In the genomic region with DNA sequence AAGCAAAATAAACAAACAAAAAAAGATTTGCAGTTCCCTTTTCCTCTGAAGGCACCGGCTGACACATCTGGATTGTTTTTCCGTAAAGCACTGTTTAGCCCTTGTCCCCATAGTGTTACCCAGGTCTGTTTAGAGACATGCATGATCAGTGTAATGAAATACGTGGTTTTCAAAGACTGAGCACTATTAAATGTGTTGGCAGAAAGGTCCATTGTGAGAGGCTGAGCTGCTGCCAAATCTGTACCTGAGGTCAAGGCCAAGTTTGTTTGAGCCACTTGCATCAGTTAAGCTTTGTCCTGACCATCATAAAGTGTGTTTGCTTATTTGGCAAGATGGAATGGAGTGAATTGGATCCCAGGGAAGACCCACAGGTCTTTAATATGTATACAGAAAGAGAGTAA, we compare ENCODE assay signal across 1 cellular context.
A peak's percentile ranks its signal among the peaks of the same experiment; 100 is the strongest.
TF ChIP-seq lines count a peak whose summit lies in the region.

No MANE protein-coding gene starts in this region.

TF ChIP-seq in HepG2, 621 proteins besides CTCF, POLR2A, EP300 and RAD21 (continued from another document and continues in another):
- no peak for TF ChIP-seq TP53 (CRISPR knock-in tag; conservative IDR thresholded peaks at IDR 0.05)
- TF ChIP-seq, protein P1, sequence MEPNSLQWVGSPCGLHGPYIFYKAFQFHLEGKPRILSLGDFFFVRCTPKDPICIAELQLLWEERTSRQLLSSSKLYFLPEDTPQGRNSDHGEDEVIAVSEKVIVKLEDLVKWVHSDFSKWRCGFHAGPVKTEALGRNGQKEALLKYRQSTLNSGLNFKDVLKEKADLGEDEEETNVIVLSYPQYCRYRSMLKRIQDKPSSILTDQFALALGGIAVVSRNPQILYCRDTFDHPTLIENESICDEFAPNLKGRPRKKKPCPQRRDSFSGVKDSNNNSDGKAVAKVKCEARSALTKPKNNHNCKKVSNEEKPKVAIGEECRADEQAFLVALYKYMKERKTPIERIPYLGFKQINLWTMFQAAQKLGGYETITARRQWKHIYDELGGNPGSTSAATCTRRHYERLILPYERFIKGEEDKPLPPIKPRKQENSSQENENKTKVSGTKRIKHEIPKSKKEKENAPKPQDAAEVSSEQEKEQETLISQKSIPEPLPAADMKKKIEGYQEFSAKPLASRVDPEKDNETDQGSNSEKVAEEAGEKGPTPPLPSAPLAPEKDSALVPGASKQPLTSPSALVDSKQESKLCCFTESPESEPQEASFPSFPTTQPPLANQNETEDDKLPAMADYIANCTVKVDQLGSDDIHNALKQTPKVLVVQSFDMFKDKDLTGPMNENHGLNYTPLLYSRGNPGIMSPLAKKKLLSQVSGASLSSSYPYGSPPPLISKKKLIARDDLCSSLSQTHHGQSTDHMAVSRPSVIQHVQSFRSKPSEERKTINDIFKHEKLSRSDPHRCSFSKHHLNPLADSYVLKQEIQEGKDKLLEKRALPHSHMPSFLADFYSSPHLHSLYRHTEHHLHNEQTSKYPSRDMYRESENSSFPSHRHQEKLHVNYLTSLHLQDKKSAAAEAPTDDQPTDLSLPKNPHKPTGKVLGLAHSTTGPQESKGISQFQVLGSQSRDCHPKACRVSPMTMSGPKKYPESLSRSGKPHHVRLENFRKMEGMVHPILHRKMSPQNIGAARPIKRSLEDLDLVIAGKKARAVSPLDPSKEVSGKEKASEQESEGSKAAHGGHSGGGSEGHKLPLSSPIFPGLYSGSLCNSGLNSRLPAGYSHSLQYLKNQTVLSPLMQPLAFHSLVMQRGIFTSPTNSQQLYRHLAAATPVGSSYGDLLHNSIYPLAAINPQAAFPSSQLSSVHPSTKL (CRISPR knock-in tag; IDR thresholded peaks at IDR 0.05), result peak; percentile 72
- no peak for TF ChIP-seq ZNF17 (CRISPR knock-in tag; IDR thresholded peaks at IDR 0.05)
- TF ChIP-seq THYN1 (CRISPR knock-in tag; IDR thresholded peaks at IDR 0.05; ENCODE audit: borderline replicate concordance, low read depth), result no peak
- TF ChIP-seq TEF (CRISPR knock-in tag; IDR thresholded peaks at IDR 0.05), result no peak
- TF ChIP-seq, protein P2, sequence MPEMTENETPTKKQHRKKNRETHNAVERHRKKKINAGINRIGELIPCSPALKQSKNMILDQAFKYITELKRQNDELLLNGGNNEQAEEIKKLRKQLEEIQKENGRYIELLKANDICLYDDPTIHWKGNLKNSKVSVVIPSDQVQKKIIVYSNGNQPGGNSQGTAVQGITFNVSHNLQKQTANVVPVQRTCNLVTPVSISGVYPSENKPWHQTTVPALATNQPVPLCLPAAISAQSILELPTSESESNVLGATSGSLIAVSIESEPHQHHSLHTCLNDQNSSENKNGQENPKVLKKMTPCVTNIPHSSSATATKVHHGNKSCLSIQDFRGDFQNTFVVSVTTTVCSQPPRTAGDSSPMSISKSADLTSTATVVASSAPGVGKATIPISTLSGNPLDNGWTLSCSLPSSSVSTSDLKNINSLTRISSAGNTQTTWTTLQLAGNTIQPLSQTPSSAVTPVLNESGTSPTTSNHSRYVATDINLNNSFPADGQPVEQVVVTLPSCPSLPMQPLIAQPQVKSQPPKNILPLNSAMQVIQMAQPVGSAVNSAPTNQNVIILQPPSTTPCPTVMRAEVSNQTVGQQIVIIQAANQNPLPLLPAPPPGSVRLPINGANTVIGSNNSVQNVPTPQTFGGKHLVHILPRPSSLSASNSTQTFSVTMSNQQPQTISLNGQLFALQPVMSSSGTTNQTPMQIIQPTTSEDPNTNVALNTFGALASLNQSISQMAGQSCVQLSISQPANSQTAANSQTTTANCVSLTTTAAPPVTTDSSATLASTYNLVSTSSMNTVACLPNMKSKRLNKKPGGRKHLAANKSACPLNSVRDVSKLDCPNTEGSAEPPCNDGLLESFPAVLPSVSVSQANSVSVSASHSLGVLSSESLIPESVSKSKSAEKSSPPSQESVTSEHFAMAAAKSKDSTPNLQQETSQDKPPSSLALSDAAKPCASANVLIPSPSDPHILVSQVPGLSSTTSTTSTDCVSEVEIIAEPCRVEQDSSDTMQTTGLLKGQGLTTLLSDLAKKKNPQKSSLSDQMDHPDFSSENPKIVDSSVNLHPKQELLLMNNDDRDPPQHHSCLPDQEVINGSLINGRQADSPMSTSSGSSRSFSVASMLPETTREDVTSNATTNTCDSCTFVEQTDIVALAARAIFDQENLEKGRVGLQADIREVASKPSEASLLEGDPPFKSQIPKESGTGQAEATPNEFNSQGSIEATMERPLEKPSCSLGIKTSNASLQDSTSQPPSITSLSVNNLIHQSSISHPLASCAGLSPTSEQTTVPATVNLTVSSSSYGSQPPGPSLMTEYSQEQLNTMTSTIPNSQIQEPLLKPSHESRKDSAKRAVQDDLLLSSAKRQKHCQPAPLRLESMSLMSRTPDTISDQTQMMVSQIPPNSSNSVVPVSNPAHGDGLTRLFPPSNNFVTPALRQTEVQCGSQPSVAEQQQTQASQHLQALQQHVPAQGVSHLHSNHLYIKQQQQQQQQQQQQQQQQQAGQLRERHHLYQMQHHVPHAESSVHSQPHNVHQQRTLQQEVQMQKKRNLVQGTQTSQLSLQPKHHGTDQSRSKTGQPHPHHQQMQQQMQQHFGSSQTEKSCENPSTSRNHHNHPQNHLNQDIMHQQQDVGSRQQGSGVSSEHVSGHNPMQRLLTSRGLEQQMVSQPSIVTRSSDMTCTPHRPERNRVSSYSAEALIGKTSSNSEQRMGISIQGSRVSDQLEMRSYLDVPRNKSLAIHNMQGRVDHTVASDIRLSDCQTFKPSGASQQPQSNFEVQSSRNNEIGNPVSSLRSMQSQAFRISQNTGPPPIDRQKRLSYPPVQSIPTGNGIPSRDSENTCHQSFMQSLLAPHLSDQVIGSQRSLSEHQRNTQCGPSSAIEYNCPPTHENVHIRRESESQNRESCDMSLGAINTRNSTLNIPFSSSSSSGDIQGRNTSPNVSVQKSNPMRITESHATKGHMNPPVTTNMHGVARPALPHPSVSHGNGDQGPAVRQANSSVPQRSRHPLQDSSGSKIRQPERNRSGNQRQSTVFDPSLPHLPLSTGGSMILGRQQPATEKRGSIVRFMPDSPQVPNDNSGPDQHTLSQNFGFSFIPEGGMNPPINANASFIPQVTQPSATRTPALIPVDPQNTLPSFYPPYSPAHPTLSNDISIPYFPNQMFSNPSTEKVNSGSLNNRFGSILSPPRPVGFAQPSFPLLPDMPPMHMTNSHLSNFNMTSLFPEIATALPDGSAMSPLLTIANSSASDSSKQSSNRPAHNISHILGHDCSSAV (CRISPR knock-in tag; IDR thresholded peaks at IDR 0.05; ENCODE audit: borderline replicate concordance), result no peak
- TF ChIP-seq MAZ (IDR thresholded peaks at IDR 0.05; ENCODE audit: borderline replicate concordance, low read depth, low read length), result no peak
- TF ChIP-seq MAZ (CRISPR knock-in tag; IDR thresholded peaks at IDR 0.05; ENCODE audit: low read depth), result no peak
- no peak for TF ChIP-seq NFKB2 (CRISPR knock-in tag; IDR thresholded peaks at IDR 0.05; ENCODE audit: borderline replicate concordance)
- TF ChIP-seq PTBP1 (IDR thresholded peaks at IDR 0.05; ENCODE audit: low read depth, low read length, poor library complexity, severe bottlenecking), result no peak
- no peak for TF ChIP-seq AFF4 (CRISPR knock-in tag; IDR thresholded peaks at IDR 0.05)
- TF ChIP-seq, protein P3, sequence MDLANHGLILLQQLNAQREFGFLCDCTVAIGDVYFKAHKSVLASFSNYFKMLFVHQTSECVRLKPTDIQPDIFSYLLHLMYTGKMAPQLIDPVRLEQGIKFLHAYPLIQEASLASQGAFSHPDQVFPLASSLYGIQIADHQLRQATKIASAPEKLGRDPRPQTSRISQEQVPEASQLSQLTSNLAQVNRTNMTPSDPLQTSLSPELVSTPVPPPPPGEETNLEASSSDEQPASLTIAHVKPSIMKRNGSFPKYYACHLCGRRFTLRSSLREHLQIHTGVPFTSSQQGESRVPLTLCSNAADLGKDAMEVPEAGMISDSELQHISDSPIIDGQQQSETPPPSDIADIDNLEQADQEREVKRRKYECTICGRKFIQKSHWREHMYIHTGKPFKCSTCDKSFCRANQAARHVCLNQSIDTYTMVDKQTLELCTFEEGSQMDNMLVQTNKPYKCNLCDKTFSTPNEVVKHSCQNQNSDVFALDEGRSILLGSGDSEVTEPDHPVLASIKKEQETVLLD (CRISPR knock-in tag; IDR thresholded peaks at IDR 0.05; ENCODE audit: low read depth), result no peak
- TF ChIP-seq CEBPG (CRISPR knock-in tag; IDR thresholded peaks at IDR 0.05), result peak; percentile 60; the same call in 1 of the 2 replicates
- TF ChIP-seq RARA (CRISPR knock-in tag; IDR thresholded peaks at IDR 0.05), result peak; percentile 68
- TF ChIP-seq STAT6 (CRISPR knock-in tag; IDR thresholded peaks at IDR 0.05; ENCODE audit: borderline replicate concordance), result no peak
- peak; percentile 58 for TF ChIP-seq SKI (IDR thresholded peaks at IDR 0.05; ENCODE audit: partially characterized antibody)
- TF ChIP-seq ATF2 (CRISPR knock-in tag; IDR thresholded peaks at IDR 0.05), result no peak
- peak; percentile 82 for TF ChIP-seq HNF4A (CRISPR knock-in tag; IDR thresholded peaks at IDR 0.05)
- TF ChIP-seq ZNF567 (CRISPR knock-in tag; IDR thresholded peaks at IDR 0.05; ENCODE audit: borderline replicate concordance), result no peak
- no peak for TF ChIP-seq NR1H2 (CRISPR knock-in tag; IDR thresholded peaks at IDR 0.05; ENCODE audit: borderline replicate concordance, low read depth)
- no peak for TF ChIP-seq RBM22 (optimal IDR thresholded peaks at IDR 0.05; ENCODE audit: low read length)
- no peak for TF ChIP-seq CC2D1A (CRISPR knock-in tag; IDR thresholded peaks at IDR 0.05)
- TF ChIP-seq CEBPB (IDR thresholded peaks at IDR 0.05; ENCODE audit: borderline replicate concordance, low read depth, low read length), result peak; percentile 70
- no peak for TF ChIP-seq ZNF12 (CRISPR knock-in tag; IDR thresholded peaks at IDR 0.05)
- no peak for TF ChIP-seq ATM (IDR thresholded peaks at IDR 0.05; ENCODE audit: borderline replicate concordance)
- no peak for TF ChIP-seq MIXL1 (CRISPR knock-in tag; IDR thresholded peaks at IDR 0.05)
- TF ChIP-seq RXRB (CRISPR knock-in tag; IDR thresholded peaks at IDR 0.05; ENCODE audit: borderline replicate concordance), result no peak
- TF ChIP-seq ZSCAN30 (CRISPR knock-in tag; IDR thresholded peaks at IDR 0.05), result no peak
